1 cellular context compared by ENCODE assay signal in genomic region chr1:10498231-10498630, GRCh38.
TF ChIP-seq lines count a peak whose summit lies in the region.

No MANE protein-coding gene starts in this region.

TF ChIP-seq in K562, 482 proteins besides CTCF, POLR2A, EP300 and RAD21:
- no peak for TF ChIP-seq ASH1L (IDR thresholded peaks at IDR 0.05; ENCODE audit: borderline replicate concordance, low read depth, partially characterized antibody)
- TF ChIP-seq ATF1 (CRISPR knock-in tag; IDR thresholded peaks at IDR 0.05) = no peak
- TF ChIP-seq ATF1 (tag; IDR thresholded peaks at IDR 0.05) = no peak
- no peak for TF ChIP-seq NELFE (IDR thresholded peaks at IDR 0.05; ENCODE audit: insufficient read depth, insufficient read length)
- TF ChIP-seq ZSCAN32 (CRISPR knock-in tag; IDR thresholded peaks at IDR 0.05) = no peak
- TF ChIP-seq BMI1 (IDR thresholded peaks at IDR 0.05; ENCODE audit: low read length) = no peak
- no peak for TF ChIP-seq ZNF24 (IDR thresholded peaks at IDR 0.05)
- TF ChIP-seq PPARD (CRISPR knock-in tag; IDR thresholded peaks at IDR 0.05) = no peak
- TF ChIP-seq CEBPZ (IDR thresholded peaks at IDR 0.05; ENCODE audit: borderline replicate concordance, low read depth, low read length) = no peak
